ENCODE assay signal across 18 cellular contexts in genomic region chr10:486668-487067, GRCh38.
DNase-seq lines count a peak whose midpoint lies in the region; ATAC-seq and TF ChIP-seq lines count a peak whose summit lies in the region.
"Had no signal": no experiment of that assay in that cellular context is flagged by ENCODE, and none has a peak within 500 bp of the region (broad histone marks: within the 10 kb centered on the region; RNA-seq: fewer than 3 reads in every experiment).

No MANE protein-coding gene starts in this region.

- H3K27ac Mint-ChIP-seq in activated naive CD4-positive, alpha-beta T cell treated with anti-CD3 and anti-CD28 coated beads, Interleukin-2, amount 10 ng/mL, durations not matched to agents 7 days and 5 days, result peak overlapping the region; percentile 85
- H3K27ac Mint-ChIP-seq in activated T-helper 1 cell treated with anti-CD3 and anti-CD28 coated beads, Interleukin-12 subunit alpha, Interleukin-12 subunit beta, Interleukin-2, Interleukin-4 antibody, amounts not matched to agents 30 ng/mL and 10 ng/mL and 1 ng/mL, durations not matched to agents 14 hours and 24 hours and 36 hours, result peak overlapping the region; percentile 70
- H3K27ac Mint-ChIP-seq: stimulated activated naive CD8-positive, alpha-beta T cell treated with anti-CD3 and anti-CD28 coated beads, Interleukin-15, Interleukin-2, amounts not matched to agents 100 ng/mL and 50 ng/mL, for 24 hours had no signal

- peak overlapping the region; percentile 23 for H3K4me3 Mint-ChIP-seq in activated naive CD4-positive, alpha-beta T cell treated with anti-CD3 and anti-CD28 coated beads, Interleukin-2, amount 10 ng/mL, durations not matched to agents 7 days and 5 days
- H3K4me3 Mint-ChIP-seq in activated T-helper 1 cell treated with anti-CD3 and anti-CD28 coated beads, Interleukin-12 subunit alpha, Interleukin-12 subunit beta, Interleukin-2, Interleukin-4 antibody, amounts not matched to agents 30 ng/mL and 10 ng/mL and 1 ng/mL, durations not matched to agents 14 hours and 24 hours and 36 hours, result peak overlapping the region; percentile 87
- H3K4me3 Mint-ChIP-seq: stimulated activated naive CD8-positive, alpha-beta T cell treated with anti-CD3 and anti-CD28 coated beads, Interleukin-15, Interleukin-2, amounts not matched to agents 100 ng/mL and 50 ng/mL, for 24 hours had no signal

- H3K27ac ChIP-seq in lung (ENCODE audit: low read depth in 1 of 2, low read length in 1 of 2) (no peak overlapping the region), vagina (peak overlapping the region; percentile 48), lower lobe of right lung (no peak overlapping the region)
- H3K27ac ChIP-seq: body of pancreas, prostate gland had no signal

- DNase-seq in activated naive CD4-positive, alpha-beta T cell treated with anti-CD3 and anti-CD28 coated beads, Interleukin-2, amount 10 ng/mL, durations not matched to agents 7 days and 5 days, result no peak
- no peak for DNase-seq in activated naive CD4-positive, alpha-beta T cell treated with Interleukin-2 at 50 U/mL for 16 hours
- DNase-seq in activated T-helper 1 cell treated with anti-CD3 and anti-CD28 coated beads, Interleukin-12 subunit alpha, Interleukin-12 subunit beta, Interleukin-2, Interleukin-4 antibody, amounts not matched to agents 30 ng/mL and 10 ng/mL and 1 ng/mL, durations not matched to agents 14 hours and 24 hours and 36 hours (ENCODE audit: low spot score), result no peak
- DNase-seq in lung (ENCODE audit: low spot score) (peak; percentile 25), vagina (ENCODE audit: extremely low spot score in 2 of 2) (no peak), lower lobe of right lung (no peak)
- DNase-seq: activated CD4-positive, alpha-beta T cell treated with anti-CD3 and anti-CD28 coated beads for 48 hours; activated gamma-delta T cell; body of pancreas; GDM1; hippocampal formation; MM.1S; SHP77; stimulated activated CD4-positive, alpha-beta T cell treated with anti-CD3 and anti-CD28 coated beads, Interleukin-15, amount 100 ng/mL, for 24 hours had no signal

- H3K4me3 ChIP-seq in lung (no peak overlapping the region), vagina (no peak overlapping the region), lower lobe of right lung (no peak overlapping the region)
- H3K4me3 ChIP-seq: body of pancreas, prostate gland had no signal

- H3K4me1 ChIP-seq in lung (ENCODE audit: control insufficient read depth in 2 of 2, insufficient read depth in 2 of 2, low read length in 2 of 2) (no peaks in the 10 kb centered on the region), vagina (peaks cover 51% of the 10 kb centered on the region), lower lobe of right lung (peaks cover 5% of the 10 kb centered on the region)
- H3K4me1 ChIP-seq: prostate gland had no signal

- TF ChIP-seq CTCF in lung (IDR thresholded peaks at IDR 0.05; ENCODE audit: control extremely low read depth, extremely low read depth) (no peak), vagina (IDR thresholded peaks at IDR 0.05) (no peak), lower lobe of right lung (IDR thresholded peaks at IDR 0.05) (no peak)

- no peaks in the 10 kb centered on the region for H3K9me3 ChIP-seq in lung (ENCODE audit: control insufficient read depth in 2 of 2, insufficient read depth in 1 of 2, low read length in 1 of 2)
- no peaks in the 10 kb centered on the region for H3K9me3 ChIP-seq in vagina
- no peaks in the 10 kb centered on the region for H3K9me3 ChIP-seq in lower lobe of right lung
- H3K9me3 ChIP-seq: body of pancreas, prostate gland had no signal

- H3K4me1 Mint-ChIP-seq in activated naive CD4-positive, alpha-beta T cell treated with anti-CD3 and anti-CD28 coated beads, Interleukin-2, amount 10 ng/mL, durations not matched to agents 7 days and 5 days, result peaks cover 20% of the 10 kb centered on the region
- H3K4me1 Mint-ChIP-seq in activated T-helper 1 cell treated with anti-CD3 and anti-CD28 coated beads, Interleukin-12 subunit alpha, Interleukin-12 subunit beta, Interleukin-2, Interleukin-4 antibody, amounts not matched to agents 30 ng/mL and 10 ng/mL and 1 ng/mL, durations not matched to agents 14 hours and 24 hours and 36 hours (ENCODE audit: low read depth), result peaks cover 5% of the 10 kb centered on the region

- CTCF ChIA-PET in activated naive CD4-positive, alpha-beta T cell treated with anti-CD3 and anti-CD28 coated beads, Interleukin-2, amount 10 ng/mL, durations not matched to agents 7 days and 5 days (lab: Charles Lee), result no interaction called here

- intact Hi-C loops in activated T-helper 1 cell treated with anti-CD3 and anti-CD28 coated beads, Interleukin-12 subunit alpha, Interleukin-12 subunit beta, Interleukin-2, Interleukin-4 antibody, amounts not matched to agents 30 ng/mL and 10 ng/mL and 1 ng/mL, durations not matched to agents 14 hours and 24 hours and 36 hours (cut with micrococcal nuclease), result no loop called here
- intact Hi-C loops in vagina (cut with DNase I), result no loop called here
- intact Hi-C loops in lower lobe of right lung (cut with DNase I), result no loop called here

- no peaks in the 10 kb centered on the region for H3K9me3 Mint-ChIP-seq in activated naive CD4-positive, alpha-beta T cell treated with anti-CD3 and anti-CD28 coated beads, Interleukin-2, amount 10 ng/mL, durations not matched to agents 7 days and 5 days
- no peaks in the 10 kb centered on the region for H3K9me3 Mint-ChIP-seq in activated T-helper 1 cell treated with anti-CD3 and anti-CD28 coated beads, Interleukin-12 subunit alpha, Interleukin-12 subunit beta, Interleukin-2, Interleukin-4 antibody, amounts not matched to agents 30 ng/mL and 10 ng/mL and 1 ng/mL, durations not matched to agents 14 hours and 24 hours and 36 hours
- H3K9me3 Mint-ChIP-seq: stimulated activated naive CD8-positive, alpha-beta T cell treated with anti-CD3 and anti-CD28 coated beads, Interleukin-15, Interleukin-2, amounts not matched to agents 100 ng/mL and 50 ng/mL, for 24 hours had no signal

- TF ChIP-seq POLR2A in vagina (IDR thresholded peaks at IDR 0.05), result no peak

- H3K36me3 Mint-ChIP-seq in activated naive CD4-positive, alpha-beta T cell treated with anti-CD3 and anti-CD28 coated beads, Interleukin-2, amount 10 ng/mL, durations not matched to agents 7 days and 5 days, result no peaks in the 10 kb centered on the region
- H3K36me3 Mint-ChIP-seq in activated T-helper 1 cell treated with anti-CD3 and anti-CD28 coated beads, Interleukin-12 subunit alpha, Interleukin-12 subunit beta, Interleukin-2, Interleukin-4 antibody, amounts not matched to agents 30 ng/mL and 10 ng/mL and 1 ng/mL, durations not matched to agents 14 hours and 24 hours and 36 hours (ENCODE audit: low read depth), result no peaks in the 10 kb centered on the region

- peaks cover 0 to 9% of the 10 kb centered on the region in 2 donors for H3K36me3 ChIP-seq in lung (ENCODE audit: control insufficient read depth in 2 of 2, insufficient read depth in 2 of 2, low read length in 2 of 2)
- no peaks in the 10 kb centered on the region for H3K36me3 ChIP-seq in vagina
- H3K36me3 ChIP-seq in lower lobe of right lung, result peaks cover 7% of the 10 kb centered on the region
- H3K36me3 ChIP-seq: prostate gland had no signal

- 88 to 92% methylated on average over 11 of the region's 11 CpGs for WGBS in lung, 2 donors

- ATAC-seq in lung (ENCODE audit: insufficient read depth, low FRiP score) (no peak), lower lobe of right lung (no peak), GM19397 (IDR thresholded peaks at IDR 0.05; ENCODE audit: unreplicated experiment) (no peak)
- ATAC-seq: body of pancreas, HepG2 had no signal

- no peaks in the 10 kb centered on the region for H3K27me3 ChIP-seq in lung (ENCODE audit: control insufficient read depth, insufficient read depth)
- no peaks in the 10 kb centered on the region for H3K27me3 ChIP-seq in vagina
- no peaks in the 10 kb centered on the region for H3K27me3 ChIP-seq in lower lobe of right lung (ENCODE audit: low read depth)
- H3K27me3 ChIP-seq: body of pancreas had no signal

- peaks cover 10% of the 10 kb centered on the region for H3K27me3 Mint-ChIP-seq in activated naive CD4-positive, alpha-beta T cell treated with anti-CD3 and anti-CD28 coated beads, Interleukin-2, amount 10 ng/mL, durations not matched to agents 7 days and 5 days
- peaks cover 3% of the 10 kb centered on the region for H3K27me3 Mint-ChIP-seq in activated T-helper 1 cell treated with anti-CD3 and anti-CD28 coated beads, Interleukin-12 subunit alpha, Interleukin-12 subunit beta, Interleukin-2, Interleukin-4 antibody, amounts not matched to agents 30 ng/mL and 10 ng/mL and 1 ng/mL, durations not matched to agents 14 hours and 24 hours and 36 hours (ENCODE audit: insufficient read depth)
